1 cellular context compared by ENCODE assay signal in the genomic region with DNA sequence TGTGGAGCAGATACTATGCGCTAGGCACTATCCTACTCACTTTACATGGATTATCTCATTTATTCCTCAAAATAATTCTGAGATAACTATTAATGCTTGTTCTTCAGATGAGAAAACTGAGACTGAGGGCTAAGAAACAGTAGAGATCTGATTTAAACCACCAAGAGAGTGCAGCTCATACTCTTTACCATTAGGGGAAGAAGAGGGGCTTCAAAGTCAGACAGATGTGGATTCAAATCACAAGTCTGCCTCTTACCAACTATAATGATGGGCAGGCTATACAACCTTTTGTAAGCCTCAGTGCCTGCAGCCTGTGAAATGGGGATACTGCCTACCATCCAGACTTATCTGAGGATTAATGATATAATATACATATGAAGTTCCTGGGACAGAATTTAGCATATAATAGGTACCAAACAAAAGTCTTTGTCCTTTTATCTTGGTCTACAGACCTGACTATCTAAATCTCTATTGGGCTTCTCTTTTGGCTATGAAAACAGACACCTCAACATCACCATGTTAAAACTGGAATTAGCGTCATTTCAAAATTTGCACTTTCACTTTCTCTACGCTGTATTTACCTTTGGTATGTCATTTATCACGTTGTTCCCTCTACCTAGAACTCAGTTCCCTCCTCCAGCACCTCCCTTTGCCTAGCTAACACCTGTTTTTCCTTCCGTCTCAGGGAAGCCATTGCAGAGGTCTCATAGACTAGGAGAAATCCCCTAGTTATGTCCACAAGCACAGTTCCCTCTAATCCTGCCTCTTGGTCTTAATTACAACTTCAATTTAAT.
TF ChIP-seq lines count a peak whose summit lies in the region.

No MANE protein-coding gene starts in this region.

TF ChIP-seq in HepG2, 621 proteins besides CTCF, POLR2A, EP300 and RAD21:
- no peak for TF ChIP-seq ZNF652 (CRISPR knock-in tag; IDR thresholded peaks at IDR 0.05; ENCODE audit: borderline replicate concordance, low read depth)
- TF ChIP-seq YEATS2 (CRISPR knock-in tag; IDR thresholded peaks at IDR 0.05; ENCODE audit: borderline replicate concordance), result no peak
- no peak for TF ChIP-seq MTF2 (CRISPR knock-in tag; IDR thresholded peaks at IDR 0.05; ENCODE audit: borderline replicate concordance)
- TF ChIP-seq ZNF7 (CRISPR knock-in tag; IDR thresholded peaks at IDR 0.05), result no peak
- TF ChIP-seq, protein P1, sequence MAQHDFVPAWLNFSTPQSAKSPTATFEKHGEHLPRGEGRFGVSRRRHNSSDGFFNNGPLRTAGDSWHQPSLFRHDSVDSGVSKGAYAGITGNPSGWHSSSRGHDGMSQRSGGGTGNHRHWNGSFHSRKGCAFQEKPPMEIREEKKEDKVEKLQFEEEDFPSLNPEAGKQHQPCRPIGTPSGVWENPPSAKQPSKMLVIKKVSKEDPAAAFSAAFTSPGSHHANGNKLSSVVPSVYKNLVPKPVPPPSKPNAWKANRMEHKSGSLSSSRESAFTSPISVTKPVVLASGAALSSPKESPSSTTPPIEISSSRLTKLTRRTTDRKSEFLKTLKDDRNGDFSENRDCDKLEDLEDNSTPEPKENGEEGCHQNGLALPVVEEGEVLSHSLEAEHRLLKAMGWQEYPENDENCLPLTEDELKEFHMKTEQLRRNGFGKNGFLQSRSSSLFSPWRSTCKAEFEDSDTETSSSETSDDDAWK (CRISPR knock-in tag; IDR thresholded peaks at IDR 0.05), result no peak
- no peak for TF ChIP-seq POLR2G (IDR thresholded peaks at IDR 0.05; ENCODE audit: low read depth, low read length)
- TF ChIP-seq SAFB2 (CRISPR knock-in tag; IDR thresholded peaks at IDR 0.05; ENCODE audit: borderline replicate concordance, low read depth), result no peak
- no peak for TF ChIP-seq ZNF350 (CRISPR knock-in tag; IDR thresholded peaks at IDR 0.05; ENCODE audit: borderline replicate concordance, low read depth)
- no peak for TF ChIP-seq NONO (IDR thresholded peaks at IDR 0.05)
- TF ChIP-seq NONO (CRISPR knock-in tag; conservative IDR thresholded peaks at IDR 0.05), result no peak
- TF ChIP-seq ZNF317 (CRISPR knock-in tag; IDR thresholded peaks at IDR 0.05), result no peak
- no peak for TF ChIP-seq ZNF460 (CRISPR knock-in tag; IDR thresholded peaks at IDR 0.05; ENCODE audit: borderline replicate concordance)
- no peak for TF ChIP-seq FOXC1 (CRISPR knock-in tag; IDR thresholded peaks at IDR 0.05; ENCODE audit: borderline replicate concordance)
- no peak for TF ChIP-seq ZIK1 (CRISPR knock-in tag; IDR thresholded peaks at IDR 0.05; ENCODE audit: borderline replicate concordance, low read depth)
- no peak for TF ChIP-seq KLF13 (CRISPR knock-in tag; IDR thresholded peaks at IDR 0.05)
- no peak for TF ChIP-seq SRSF4 (IDR thresholded peaks at IDR 0.05; ENCODE audit: low read depth, low read length, poor library complexity, severe bottlenecking)
- no peak for TF ChIP-seq BORCS8-MEF2B (CRISPR knock-in tag; IDR thresholded peaks at IDR 0.05)
